In genomic region chr22:31161386-31161785, GRCh38 we compare ENCODE assay signal across 10 cellular contexts. TPM values are rescaled to one million over a fixed set of nuclear protein-coding genes. Genes with fewer than 3 reads are reported as not detected.
DNase-seq lines count a peak whose midpoint lies in the region; ATAC-seq and TF ChIP-seq lines count a peak whose summit lies in the region.
"Had no signal": no experiment of that assay in that cellular context is flagged by ENCODE, and none has a peak within 500 bp of the region (broad histone marks: within the 10 kb centered on the region; RNA-seq: fewer than 3 reads in every experiment).

No MANE protein-coding gene starts in this region.

- no peaks in the 10 kb centered on the region for H3K27me3 Mint-ChIP-seq in CD4-positive, alpha-beta T cell

- no peak overlapping the region for H3K27ac ChIP-seq in CD4-positive, alpha-beta T cell (ENCODE audit: low read depth, low read length)
- H3K27ac ChIP-seq in PC-3 (ENCODE audit: low read length): no peak overlapping the region
- peak overlapping the region; percentile 63 for H3K27ac ChIP-seq in epithelial cell of prostate
- H3K27ac ChIP-seq in parathyroid adenoma: no peak overlapping the region

- peak overlapping the region; percentile 82 for H3K4me3 ChIP-seq in PC-3 (ENCODE audit: low read length)
- peak overlapping the region; percentile 77 for H3K4me3 ChIP-seq in parathyroid adenoma (ENCODE audit: low read depth, low read length)

- no TSS peak for BruUV-seq in PC-3 (replicated peaks; lab: Mats Ljungman, UMichigan)

- peak overlapping the region; percentile 89 for H3K27ac Mint-ChIP-seq in CD4-positive, alpha-beta T cell

- H3K4me2 ChIP-seq in PC-3 (ENCODE audit: low read length) (peak overlapping the region; percentile 87), parathyroid adenoma (ENCODE audit: low read length) (peak overlapping the region; percentile 71)

- H3K36me3 ChIP-seq in PC-3 (ENCODE audit: low read depth, low read length) (no peaks in the 10 kb centered on the region), parathyroid adenoma (ENCODE audit: control insufficient read depth, insufficient read depth, low read length) (no peaks in the 10 kb centered on the region)

- H3K9ac ChIP-seq in PC-3 (ENCODE audit: low read length) (no peak overlapping the region), parathyroid adenoma (no peak overlapping the region)

- no peak for TF ChIP-seq CTCF in CD4-positive, alpha-beta T cell (IDR thresholded peaks at IDR 0.05)
- TF ChIP-seq CTCF in PC-3 (conservative IDR thresholded peaks at IDR 0.05; ENCODE audit: low read depth, low read length) (no peak), parathyroid adenoma (IDR thresholded peaks at IDR 0.05) (no peak), omental fat pad (IDR thresholded peaks at IDR 0.05) (no peak)

- H2AFZ ChIP-seq in PC-3 (ENCODE audit: low read length) (no peak overlapping the region), parathyroid adenoma (no peak overlapping the region)

- DNase-seq in CD4-positive, alpha-beta T cell: no peak
- DNase-seq in PC-3 (no peak), epithelial cell of prostate (ENCODE audit: low read depth, low spot score) (no peak), NCI-H1436 treated with DMSO at 0.1 percent for 48 hours (lab: John Stamatoyannopoulos, UW) (no peak), omental fat pad (ENCODE audit: low spot score) (no peak)
- no peak for DNase-seq in activated effector memory CD4-positive, alpha-beta T cell treated with Interleukin-2 at 50 U/mL for 16 hours
- DNase-seq: left cardiac atrium, NCI-H2107 had no signal

- peaks cover 4% of the 10 kb centered on the region; the same call in 1 of the 2 replicates for H3K4me1 ChIP-seq in PC-3 (ENCODE audit: insufficient read depth, low read length)
- peaks cover 2% of the 10 kb centered on the region for H3K4me1 ChIP-seq in parathyroid adenoma

- POLR2A ChIA-PET in CD4-positive, alpha-beta T cell (lab: Charles Lee): interaction anchor here (2.3 kb wide), 1 partner anchor 54 kb away, joined by 19 read pairs; the partner anchor contains the start of gene SELENOM
- POLR2A ChIA-PET in PC-3 (lab: Charles Lee; ENCODE audit: unreplicated experiment): no interaction called here

- no peaks in the 10 kb centered on the region for H4K20me1 ChIP-seq in PC-3 (ENCODE audit: low read length)

- H3K79me2 ChIP-seq in PC-3 (ENCODE audit: low read length): peaks cover 32% of the 10 kb centered on the region
- peaks cover 5% of the 10 kb centered on the region for H3K79me2 ChIP-seq in parathyroid adenoma

- H3K36me3 Mint-ChIP-seq in CD4-positive, alpha-beta T cell (ENCODE audit: low read depth): peaks cover 40% of the 10 kb centered on the region

- H3K4me1 Mint-ChIP-seq in CD4-positive, alpha-beta T cell (ENCODE audit: low read depth): peaks cover 55% of the 10 kb centered on the region

- no peaks in the 10 kb centered on the region for H3F3A ChIP-seq in PC-3 (ENCODE audit: low read length, unreplicated experiment)

- intact Hi-C loops in CD4-positive, alpha-beta T cell (cut with DNase I, micrococcal nuclease): loop anchor here in 1 of 2 experiments (2.0 to 5.0 kb wide), 4 partner anchors 51 to 591 kb away; partner anchors contain the start of genes DEPDC5, LIMK2, MORC2 and PATZ1
- intact Hi-C loops in PC-3 (cut with micrococcal nuclease): loop anchor here (5.0 kb wide), 1 partner anchor 71 kb away; no protein-coding TSS in a partner anchor

- H3K4me3 Mint-ChIP-seq in CD4-positive, alpha-beta T cell: peak overlapping the region; percentile 100

- no peaks in the 10 kb centered on the region for H3K9me3 Mint-ChIP-seq in CD4-positive, alpha-beta T cell

- H3K27me3 ChIP-seq in CD4-positive, alpha-beta T cell (ENCODE audit: control insufficient read depth, insufficient read depth, low read length): no peaks in the 10 kb centered on the region
- H3K27me3 ChIP-seq in PC-3 (ENCODE audit: low read length): no peaks in the 10 kb centered on the region
- no peaks in the 10 kb centered on the region for H3K27me3 ChIP-seq in parathyroid adenoma (ENCODE audit: control insufficient read depth, insufficient read depth, low read length)

- CTCF ChIA-PET in CD4-positive, alpha-beta T cell (lab: Charles Lee): interaction anchor here (1.4 to 1.5 kb wide), 2 partner anchors 54 to 76 kb away, joined by 6 to 7 read pairs; partner anchors contain the start of gene SELENOM
- CTCF ChIA-PET in PC-3 (lab: Charles Lee): interaction anchor here (0.6 kb wide), 1 partner anchor 84 kb away, joined by 4 read pairs; no protein-coding TSS in a partner anchor

- no peaks in the 10 kb centered on the region for H3K9me2 ChIP-seq in PC-3 (replicated peaks; ENCODE audit: low read length)

- no peaks in the 10 kb centered on the region for H3K9me3 ChIP-seq in CD4-positive, alpha-beta T cell (ENCODE audit: control insufficient read depth, low read length)
- H3K9me3 ChIP-seq in PC-3 (ENCODE audit: low read length) (no peaks in the 10 kb centered on the region), parathyroid adenoma (ENCODE audit: control insufficient read depth, low read length) (no peaks in the 10 kb centered on the region)

- ATAC-seq in CD4-positive, alpha-beta T cell (ENCODE audit: poor library complexity): no peak
- no peak for ATAC-seq in PC-3
- no peak for ATAC-seq in GM18861 (IDR thresholded peaks at IDR 0.05; ENCODE audit: unreplicated experiment)
- no peak for ATAC-seq in omental fat pad (ENCODE audit: low FRiP score)

RNA-seq across cellular contexts. Expression of gene RNF185, which starts 1.4 kb away (rescaled TPM):
- total RNA-seq in CD4-positive, alpha-beta T cell: 1 to 10 TPM; 6.2 to 7.7 TPM
- total RNA-seq in PC-3 (2014; rRNA removed): 15.3 and 15.8 TPM in 2 replicates
- 10 to 100 TPM; 25.1 to 39.4 (median 30.0) TPM for total RNA-seq in omental fat pad

RNA-seq across cellular contexts. Expression of gene PLA2G3, which starts 21.1 kb away (rescaled TPM):
- not detected for total RNA-seq in CD4-positive, alpha-beta T cell
- total RNA-seq in PC-3 (2014; rRNA removed): not detected in 2 replicates
- total RNA-seq in omental fat pad: not detected
- total RNA-seq: left cardiac atrium had no signal

RNA-seq across cellular contexts. Expression of gene INPP5J, which starts 38.6 kb away (rescaled TPM):
- total RNA-seq in CD4-positive, alpha-beta T cell: under 1 TPM; 0.59 to 0.69 TPM
- total RNA-seq in PC-3 (2014; rRNA removed): 2.1 and 3.1 TPM in 2 replicates
- under 1 TPM; 0.24 to 0.84 (median 0.42) TPM for total RNA-seq in omental fat pad

RNA-seq across cellular contexts. Expression of gene LIMK2, which starts 50.7 kb away (rescaled TPM):
- 10 to 100 TPM; 13.1 to 14.6 TPM for total RNA-seq in CD4-positive, alpha-beta T cell
- total RNA-seq in PC-3 (2014; rRNA removed) (13.2 and 17.2 TPM in 2 replicates), omental fat pad (10 to 100 TPM; 32.0 to 66.2 (median 40.7) TPM)

RNA-seq across cellular contexts. Expression of gene SELENOM, which starts 54.0 kb away (rescaled TPM):
- 10 to 100 TPM; 78.0 to 82.4 TPM for total RNA-seq in CD4-positive, alpha-beta T cell
- total RNA-seq in PC-3 (2014; rRNA removed): 36.8 and 56.7 TPM in 2 replicates
- 100 to 1,000 TPM; 162 to 346 (median 230) TPM for total RNA-seq in omental fat pad
